16 cellular contexts compared by ENCODE assay signal in genomic region chr18:74785632-74786031, GRCh38.
"Had no signal": no experiment of that assay in that cellular context is flagged by ENCODE, and none has a peak within 500 bp of the region (broad histone marks: within the 10 kb centered on the region; RNA-seq: fewer than 3 reads in every experiment).

No MANE protein-coding gene starts in this region.

- H3K27me3 ChIP-seq: esophagus squamous epithelium, heart right ventricle, right atrium auricular region, vagina had no signal

- H3K36me3 ChIP-seq: right atrium auricular region, vagina had no signal

- H3K27ac ChIP-seq: esophagus squamous epithelium, heart right ventricle, right atrium auricular region, vagina had no signal

- H3K4me3 ChIP-seq: esophagus squamous epithelium, heart right ventricle, mucosa of descending colon, right atrium auricular region, vagina had no signal

- DNase-seq: effector memory CD8-positive, alpha-beta T cell; esophagus squamous epithelium; foreskin melanocyte; heart right ventricle; hypothalamus; kidney glomerular epithelial cell; mammary epithelial cell; mucosa of descending colon; naive thymus-derived CD8-positive, alpha-beta T cell; posterior cingulate gyrus; small intestine; stimulated activated CD4-positive, alpha-beta T cell treated with anti-CD3 and anti-CD28 coated beads, Interleukin-2, amount 100 ng/mL, for 48 hours; stimulated activated naive CD4-positive, alpha-beta T cell treated with Interleukin-2 at 50 U/mL for 16 hours had no signal

- H3K9me3 ChIP-seq: esophagus squamous epithelium, heart right ventricle, mucosa of descending colon, right atrium auricular region, vagina had no signal

- H3K4me1 ChIP-seq: esophagus squamous epithelium, heart right ventricle, right atrium auricular region, vagina had no signal

- FAIRE-seq: islet of Langerhans, small intestine had no signal

- ATAC-seq: effector memory CD8-positive, alpha-beta T cell; heart right ventricle; mucosa of descending colon; naive thymus-derived CD8-positive, alpha-beta T cell had no signal
